8 cellular contexts compared by ENCODE assay signal in the genomic region with DNA sequence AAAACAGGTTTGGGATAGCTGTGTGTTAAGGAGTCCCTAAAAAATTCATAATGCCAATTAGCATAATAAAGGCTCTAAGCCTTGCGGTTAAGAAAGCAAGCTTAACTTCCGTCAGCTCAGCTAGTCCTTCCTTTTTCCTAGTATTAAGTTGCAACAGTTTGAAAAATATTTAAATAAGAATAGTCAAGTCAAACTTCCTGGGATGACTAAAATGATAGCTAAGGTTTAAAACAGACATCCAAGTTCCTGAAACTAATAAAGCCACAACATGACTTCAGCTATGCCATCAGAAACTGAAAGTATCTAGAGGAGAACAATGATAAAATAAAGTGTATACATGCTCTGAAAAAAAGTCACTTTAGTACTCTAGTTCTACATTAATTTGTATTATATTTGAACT. TPM values are rescaled to one million over a fixed set of nuclear protein-coding genes. Genes with fewer than 3 reads are reported as not detected.
DNase-seq lines count a peak whose midpoint lies in the region; ATAC-seq and TF ChIP-seq lines count a peak whose summit lies in the region.

No MANE protein-coding gene starts in this region.

- DNase-seq in foreskin fibroblast = peak in 1 of 2 donors; percentile 31
- DNase-seq in SHP77 treated with DMSO at 0.1 percent for 48 hours (lab: John Stamatoyannopoulos, UW) = no peak
- no peak for DNase-seq in NK-92 treated with Interleukin-12 subunit alpha and Interleukin-12 subunit beta, amount 100 ng/mL, for 24 hours (lab: John Stamatoyannopoulos, UW)
- no peak for DNase-seq in HPDE6-E6E7 (ENCODE audit: extremely low spot score)

- peak overlapping the region; percentile 100 for H3K27ac ChIP-seq in skeletal muscle tissue (ENCODE audit: low read depth, low read length)

- no peaks in the 10 kb centered on the region for H3K36me3 ChIP-seq in skeletal muscle tissue (ENCODE audit: control insufficient read depth in 3 of 3, insufficient read depth in 3 of 3, low read length in 3 of 3)

- ATAC-seq in HG02610 (IDR thresholded peaks at IDR 0.05; ENCODE audit: unreplicated experiment) (peak; percentile 30), HG02678 (IDR thresholded peaks at IDR 0.05; ENCODE audit: unreplicated experiment) (no peak)

- H3K9me3 Mint-ChIP-seq in T-helper 1 cell treated with Interleukin-12 subunit alpha and Interleukin-12 subunit beta and Interleukin-4 antibody, amounts not matched to agents 30 μg/mL and 1 μg/mL, for 36 hours = no peaks in the 10 kb centered on the region

- TF ChIP-seq CTCF in foreskin fibroblast (IDR thresholded peaks at IDR 0.05; ENCODE audit: low read depth, low read length) = no peak

- peak overlapping the region; percentile 50 for H3K27ac Mint-ChIP-seq in T-helper 1 cell treated with Interleukin-12 subunit alpha and Interleukin-12 subunit beta and Interleukin-4 antibody, amounts not matched to agents 30 μg/mL and 1 μg/mL, for 36 hours

- no peaks in the 10 kb centered on the region for H3K9me3 ChIP-seq in skeletal muscle tissue (ENCODE audit: control insufficient read depth in 3 of 3, low read length in 3 of 3)

- no peaks in the 10 kb centered on the region for H3K27me3 Mint-ChIP-seq in T-helper 1 cell treated with Interleukin-12 subunit alpha and Interleukin-12 subunit beta and Interleukin-4 antibody, amounts not matched to agents 30 μg/mL and 1 μg/mL, for 36 hours (ENCODE audit: low read depth)

- H3K36me3 Mint-ChIP-seq in T-helper 1 cell treated with Interleukin-12 subunit alpha and Interleukin-12 subunit beta and Interleukin-4 antibody, amounts not matched to agents 30 μg/mL and 1 μg/mL, for 36 hours (ENCODE audit: low read depth) = peaks cover 15% of the 10 kb centered on the region

- H3K4me1 ChIP-seq in skeletal muscle tissue (ENCODE audit: control insufficient read depth in 3 of 3, insufficient read depth in 3 of 3, low read length in 3 of 3) = peaks cover 15 to 46% (median 33%) of the 10 kb centered on the region in 3 donors

- H3K9ac ChIP-seq in skeletal muscle tissue (ENCODE audit: low read depth in 1 of 3, low read length in 3 of 3) = peak overlapping the region; percentile 46 to 96 (median 67)

- H3K4me1 Mint-ChIP-seq in T-helper 1 cell treated with Interleukin-12 subunit alpha and Interleukin-12 subunit beta and Interleukin-4 antibody, amounts not matched to agents 30 μg/mL and 1 μg/mL, for 36 hours (ENCODE audit: low read depth) = peaks cover 47% of the 10 kb centered on the region

- peak overlapping the region; percentile 99 for H3K4me3 Mint-ChIP-seq in T-helper 1 cell treated with Interleukin-12 subunit alpha and Interleukin-12 subunit beta and Interleukin-4 antibody, amounts not matched to agents 30 μg/mL and 1 μg/mL, for 36 hours

- H3K4me3 ChIP-seq in foreskin fibroblast (ENCODE audit: low read depth in 1 of 2, low read length in 2 of 2) (peak overlapping the region; percentile 90 to 96), skeletal muscle tissue (ENCODE audit: low read length in 3 of 3) (peak overlapping the region; percentile 92 to 99 (median 93))

- no peaks in the 10 kb centered on the region for H3K27me3 ChIP-seq in skeletal muscle tissue (ENCODE audit: control insufficient read depth in 3 of 3, insufficient read depth in 3 of 3, low read length in 3 of 3)

RNA-seq across cellular contexts. Expression of gene AKIRIN2, which starts 3.4 kb away (rescaled TPM):
- 23.5 TPM for total RNA-seq in skeletal muscle tissue
